1 cellular context compared by ENCODE assay signal in genomic region chr1:33181038-33181861, GRCh38.
TF ChIP-seq lines count a peak whose summit lies in the region.

No MANE protein-coding gene starts in this region.

TF ChIP-seq in HepG2, 621 proteins besides CTCF, POLR2A, EP300 and RAD21 (continued from another document and continues in another):
- TF ChIP-seq ZNF691 (CRISPR knock-in tag; IDR thresholded peaks at IDR 0.05; ENCODE audit: borderline replicate concordance, low read depth) (no peak), FOXA3 (CRISPR knock-in tag; IDR thresholded peaks at IDR 0.05) (no peak), CREM (IDR thresholded peaks at IDR 0.05) (no peak), CREM (CRISPR knock-in tag; IDR thresholded peaks at IDR 0.05) (no peak), AGO1 (IDR thresholded peaks at IDR 0.05; ENCODE audit: low read depth, low read length, poor library complexity, severe bottlenecking) (no peak), MBD4 (IDR thresholded peaks at IDR 0.05; ENCODE audit: borderline replicate concordance, low read length) (no peak), GLMP (CRISPR knock-in tag; IDR thresholded peaks at IDR 0.05; ENCODE audit: borderline replicate concordance) (no peak), NAIF1 (CRISPR knock-in tag; IDR thresholded peaks at IDR 0.05; ENCODE audit: borderline replicate concordance) (no peak), ZNF557 (CRISPR knock-in tag; IDR thresholded peaks at IDR 0.05) (0 out of 2 replicates have a peak, but pooled peaks have one; percentile 48), CBX2 (IDR thresholded peaks at IDR 0.05; ENCODE audit: low read depth, low read length) (no peak), CBX2 (CRISPR knock-in tag; IDR thresholded peaks at IDR 0.05; ENCODE audit: low read depth) (no peak), ZNF775 (CRISPR knock-in tag; IDR thresholded peaks at IDR 0.05; ENCODE audit: borderline replicate concordance) (no peak), MTA1 (CRISPR knock-in tag; IDR thresholded peaks at IDR 0.05; ENCODE audit: borderline replicate concordance) (peak; percentile 58; the same call in 1 of the 2 replicates), SALL1 (CRISPR knock-in tag; IDR thresholded peaks at IDR 0.05) (peak; percentile 67), ZNF230 (CRISPR knock-in tag; IDR thresholded peaks at IDR 0.05) (peak; percentile 59; the same call in 1 of the 2 replicates), ELF1 (CRISPR knock-in tag; IDR thresholded peaks at IDR 0.05) (no peak), GABPB1 (CRISPR knock-in tag; IDR thresholded peaks at IDR 0.05) (peak; percentile 49; the same call in 1 of the 2 replicates), ZNF740 (CRISPR knock-in tag; IDR thresholded peaks at IDR 0.05) (no peak), CENPT (CRISPR knock-in tag; IDR thresholded peaks at IDR 0.05; ENCODE audit: low read depth) (peak; percentile 85), ZMYM2 (CRISPR knock-in tag; IDR thresholded peaks at IDR 0.05) (peak; percentile 64; the same call in 1 of the 2 replicates), DBP (CRISPR knock-in tag; IDR thresholded peaks at IDR 0.05; ENCODE audit: not compliant biosample characterization) (no peak), E2F1 (CRISPR knock-in tag; IDR thresholded peaks at IDR 0.05) (no peak), HMGA1 (CRISPR knock-in tag; conservative IDR thresholded peaks at IDR 0.05) (no peak), ZNF672 (CRISPR knock-in tag; IDR thresholded peaks at IDR 0.05) (no peak), ZNF839 (CRISPR knock-in tag; IDR thresholded peaks at IDR 0.05; ENCODE audit: borderline replicate concordance) (no peak), ZNF768 (CRISPR knock-in tag; IDR thresholded peaks at IDR 0.05) (no peak), ZNF350 (CRISPR knock-in tag; IDR thresholded peaks at IDR 0.05; ENCODE audit: borderline replicate concordance, low read depth) (0 out of 2 replicates have a peak, but pooled peaks have one; percentile 35), PAF1 (CRISPR knock-in tag; IDR thresholded peaks at IDR 0.05) (no peak), ZNF629 (CRISPR knock-in tag; conservative IDR thresholded peaks at IDR 0.05) (no peak), MTA3 (CRISPR knock-in tag; IDR thresholded peaks at IDR 0.05) (no peak), ZNF749 (CRISPR knock-in tag; IDR thresholded peaks at IDR 0.05; ENCODE audit: borderline replicate concordance) (no peak), PATZ1 (CRISPR knock-in tag; IDR thresholded peaks at IDR 0.05) (no peak), NR1H2 (CRISPR knock-in tag; IDR thresholded peaks at IDR 0.05; ENCODE audit: borderline replicate concordance, low read depth) (no peak), ZMAT3 (CRISPR knock-in tag; conservative IDR thresholded peaks at IDR 0.05) (no peak), ZNF850 (CRISPR knock-in tag; conservative IDR thresholded peaks at IDR 0.05) (no peak), PHF21A (CRISPR knock-in tag; IDR thresholded peaks at IDR 0.05) (no peak), ZNF414 (CRISPR knock-in tag; IDR thresholded peaks at IDR 0.05) (no peak), WIZ (CRISPR knock-in tag; IDR thresholded peaks at IDR 0.05) (no peak), ATF7-NPFF (CRISPR knock-in tag; IDR thresholded peaks at IDR 0.05; ENCODE audit: low read depth) (peak; percentile 57; the same call in 1 of the 2 replicates), TBP (CRISPR knock-in tag; IDR thresholded peaks at IDR 0.05) (no peak), ZNF83 (CRISPR knock-in tag; IDR thresholded peaks at IDR 0.05; ENCODE audit: borderline replicate concordance) (no peak), YY1 (IDR thresholded peaks at IDR 0.05; ENCODE audit: insufficient read depth, insufficient replicate concordance, low read depth, low read length) (peak; percentile 11), NFYB (CRISPR knock-in tag; IDR thresholded peaks at IDR 0.05) (no peak), ZNF280D (CRISPR knock-in tag; IDR thresholded peaks at IDR 0.05) (0 out of 2 replicates have a peak, but pooled peaks have one; percentile 58), TERF1 (CRISPR knock-in tag; IDR thresholded peaks at IDR 0.05) (no peak)
- TF ChIP-seq, protein P1, sequence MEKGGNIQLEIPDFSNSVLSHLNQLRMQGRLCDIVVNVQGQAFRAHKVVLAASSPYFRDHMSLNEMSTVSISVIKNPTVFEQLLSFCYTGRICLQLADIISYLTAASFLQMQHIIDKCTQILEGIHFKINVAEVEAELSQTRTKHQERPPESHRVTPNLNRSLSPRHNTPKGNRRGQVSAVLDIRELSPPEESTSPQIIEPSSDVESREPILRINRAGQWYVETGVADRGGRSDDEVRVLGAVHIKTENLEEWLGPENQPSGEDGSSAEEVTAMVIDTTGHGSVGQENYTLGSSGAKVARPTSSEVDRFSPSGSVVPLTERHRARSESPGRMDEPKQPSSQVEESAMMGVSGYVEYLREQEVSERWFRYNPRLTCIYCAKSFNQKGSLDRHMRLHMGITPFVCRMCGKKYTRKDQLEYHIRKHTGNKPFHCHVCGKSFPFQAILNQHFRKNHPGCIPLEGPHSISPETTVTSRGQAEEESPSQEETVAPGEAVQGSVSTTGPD (CRISPR knock-in tag; IDR thresholded peaks at IDR 0.05): no peak
- TF ChIP-seq, protein P2, sequence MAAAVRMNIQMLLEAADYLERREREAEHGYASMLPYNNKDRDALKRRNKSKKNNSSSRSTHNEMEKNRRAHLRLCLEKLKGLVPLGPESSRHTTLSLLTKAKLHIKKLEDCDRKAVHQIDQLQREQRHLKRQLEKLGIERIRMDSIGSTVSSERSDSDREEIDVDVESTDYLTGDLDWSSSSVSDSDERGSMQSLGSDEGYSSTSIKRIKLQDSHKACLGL (CRISPR knock-in tag; IDR thresholded peaks at IDR 0.05): no peak
- TF ChIP-seq, protein P3, sequence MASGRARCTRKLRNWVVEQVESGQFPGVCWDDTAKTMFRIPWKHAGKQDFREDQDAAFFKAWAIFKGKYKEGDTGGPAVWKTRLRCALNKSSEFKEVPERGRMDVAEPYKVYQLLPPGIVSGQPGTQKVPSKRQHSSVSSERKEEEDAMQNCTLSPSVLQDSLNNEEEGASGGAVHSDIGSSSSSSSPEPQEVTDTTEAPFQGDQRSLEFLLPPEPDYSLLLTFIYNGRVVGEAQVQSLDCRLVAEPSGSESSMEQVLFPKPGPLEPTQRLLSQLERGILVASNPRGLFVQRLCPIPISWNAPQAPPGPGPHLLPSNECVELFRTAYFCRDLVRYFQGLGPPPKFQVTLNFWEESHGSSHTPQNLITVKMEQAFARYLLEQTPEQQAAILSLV (CRISPR knock-in tag; IDR thresholded peaks at IDR 0.05; ENCODE audit: borderline replicate concordance): no peak
